Comparison of ENCODE assay signal across 1 cellular context in genomic region chr1:153422450-153423068, GRCh38.
TF ChIP-seq lines count a peak whose summit lies in the region.

No MANE protein-coding gene starts in this region.

TF ChIP-seq in GM12878, 131 proteins besides CTCF, POLR2A, EP300 and RAD21 (continued from another document):
- TF ChIP-seq, protein P1, sequence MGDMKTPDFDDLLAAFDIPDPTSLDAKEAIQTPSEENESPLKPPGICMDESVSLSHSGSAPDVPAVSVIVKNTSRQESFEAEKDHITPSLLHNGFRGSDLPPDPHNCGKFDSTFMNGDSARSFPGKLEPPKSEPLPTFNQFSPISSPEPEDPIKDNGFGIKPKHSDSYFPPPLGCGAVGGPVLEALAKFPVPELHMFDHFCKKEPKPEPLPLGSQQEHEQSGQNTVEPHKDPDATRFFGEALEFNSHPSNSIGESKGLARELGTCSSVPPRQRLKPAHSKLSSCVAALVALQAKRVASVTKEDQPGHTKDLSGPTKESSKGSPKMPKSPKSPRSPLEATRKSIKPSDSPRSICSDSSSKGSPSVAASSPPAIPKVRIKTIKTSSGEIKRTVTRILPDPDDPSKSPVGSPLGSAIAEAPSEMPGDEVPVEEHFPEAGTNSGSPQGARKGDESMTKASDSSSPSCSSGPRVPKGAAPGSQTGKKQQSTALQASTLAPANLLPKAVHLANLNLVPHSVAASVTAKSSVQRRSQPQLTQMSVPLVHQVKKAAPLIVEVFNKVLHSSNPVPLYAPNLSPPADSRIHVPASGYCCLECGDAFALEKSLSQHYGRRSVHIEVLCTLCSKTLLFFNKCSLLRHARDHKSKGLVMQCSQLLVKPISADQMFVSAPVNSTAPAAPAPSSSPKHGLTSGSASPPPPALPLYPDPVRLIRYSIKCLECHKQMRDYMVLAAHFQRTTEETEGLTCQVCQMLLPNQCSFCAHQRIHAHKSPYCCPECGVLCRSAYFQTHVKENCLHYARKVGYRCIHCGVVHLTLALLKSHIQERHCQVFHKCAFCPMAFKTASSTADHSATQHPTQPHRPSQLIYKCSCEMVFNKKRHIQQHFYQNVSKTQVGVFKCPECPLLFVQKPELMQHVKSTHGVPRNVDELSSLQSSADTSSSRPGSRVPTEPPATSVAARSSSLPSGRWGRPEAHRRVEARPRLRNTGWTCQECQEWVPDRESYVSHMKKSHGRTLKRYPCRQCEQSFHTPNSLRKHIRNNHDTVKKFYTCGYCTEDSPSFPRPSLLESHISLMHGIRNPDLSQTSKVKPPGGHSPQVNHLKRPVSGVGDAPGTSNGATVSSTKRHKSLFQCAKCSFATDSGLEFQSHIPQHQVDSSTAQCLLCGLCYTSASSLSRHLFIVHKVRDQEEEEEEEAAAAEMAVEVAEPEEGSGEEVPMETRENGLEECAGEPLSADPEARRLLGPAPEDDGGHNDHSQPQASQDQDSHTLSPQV (IDR thresholded peaks at IDR 0.05), result no peak
- TF ChIP-seq BHLHE40 (IDR thresholded peaks at IDR 0.05; ENCODE audit: borderline replicate concordance in 1 of 2, low read depth in 2 of 2, low read length in 1 of 2) (no peak), MYB (IDR thresholded peaks at IDR 0.05; ENCODE audit: borderline replicate concordance, low read depth, low read length) (no peak), CHD4 (IDR thresholded peaks at IDR 0.05) (no peak), CBFB (IDR thresholded peaks at IDR 0.05; ENCODE audit: low read depth) (no peak)
